ENCODE assay signal across 11 cellular contexts in the genomic region with DNA sequence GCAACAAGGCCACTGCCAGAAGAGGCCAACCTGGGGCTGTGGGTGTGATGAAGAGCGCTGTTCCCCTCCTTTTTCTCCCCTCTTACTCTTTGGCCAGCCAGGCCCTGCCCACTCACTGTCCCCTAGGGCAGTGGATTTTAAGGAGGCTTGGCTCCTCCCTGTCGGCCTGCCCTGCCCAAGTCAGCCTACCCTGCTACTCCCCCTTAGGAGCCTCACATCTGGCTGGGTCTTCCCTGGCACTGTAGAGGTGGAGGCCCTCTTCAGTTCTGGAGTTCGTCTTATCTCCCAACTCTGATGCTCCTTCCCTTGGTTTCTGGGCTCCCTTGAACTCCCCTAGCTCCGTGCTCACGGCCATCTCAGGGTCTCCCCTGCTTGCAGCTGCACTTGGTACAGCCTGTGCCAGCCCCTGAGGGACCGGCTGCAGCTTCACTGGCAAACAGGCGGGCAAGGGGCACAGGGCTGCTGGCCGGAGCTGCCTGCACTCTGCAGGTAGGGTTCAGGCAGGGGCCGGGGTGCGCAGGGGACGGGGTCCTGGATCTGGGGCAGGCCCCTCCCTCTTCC. TPM values are rescaled to one million over a fixed set of nuclear protein-coding genes. Genes with fewer than 3 reads are reported as not detected.
A peak's percentile ranks its signal among the peaks of the same experiment; 100 is the strongest.
DNase-seq lines count a peak whose midpoint lies in the region; ATAC-seq and TF ChIP-seq lines count a peak whose summit lies in the region.
"Had no signal": no experiment of that assay in that cellular context is flagged by ENCODE, and none has a peak within 500 bp of the region (broad histone marks: within the 10 kb centered on the region; RNA-seq: fewer than 3 reads in every experiment).

No MANE protein-coding gene starts in this region.

- no peak overlapping the region for H3K4ac ChIP-seq in trophoblast cell (ENCODE audit: low read depth, low read length)

- no peak overlapping the region for H3K14ac ChIP-seq in trophoblast cell (ENCODE audit: low read length)

- no peaks in the 10 kb centered on the region for H3K27me3 Mint-ChIP-seq in activated naive CD8-positive, alpha-beta T cell treated with anti-CD3 and anti-CD28 coated beads, Interleukin-2, amount 50 U/mL, for 24 hours
- no peaks in the 10 kb centered on the region for H3K27me3 Mint-ChIP-seq in mesothelial cell of epicardium (ENCODE audit: low read depth)

- H3K9me2 ChIP-seq in PC-9 (ENCODE audit: insufficient read depth), result no peaks in the 10 kb centered on the region

- H4K91ac ChIP-seq in trophoblast cell (ENCODE audit: low read depth, low read length), result no peak overlapping the region

- WGBS in trophoblast cell (ENCODE audit: extremely low coverage, insufficient coverage, insufficient read length), result no CpG with 5 or more reads among the region's 11 CpGs

- no peak overlapping the region for H2BK120ac ChIP-seq in trophoblast cell (ENCODE audit: insufficient read depth, low read length, poor library complexity)

- no peak for DNase-seq in A673 (ENCODE audit: low spot score)
- peak; percentile 33 for DNase-seq in DND-41
- DNase-seq in activated naive CD8-positive, alpha-beta T cell treated with anti-CD3 and anti-CD28 coated beads, Interleukin-2, amount 50 U/mL, for 24 hours, result no peak
- no peak for DNase-seq in mesothelial cell of epicardium (ENCODE audit: low spot score in 2 of 2, unreplicated experiment in 2 of 2)
- DNase-seq in PC-9, result no peak
- DNase-seq in NCI-H774 (lab: John Stamatoyannopoulos, UW), result no peak
- no peak for DNase-seq in trophoblast cell
- DNase-seq in activated effector memory CD4-positive, alpha-beta T cell treated with anti-CD3 and anti-CD28 coated beads, Interleukin-2, amount 50 U/mL, for 16 hours, result no peak
- DNase-seq: left ventricle myocardium inferior, T-helper 9 cell had no signal

- H3K9ac ChIP-seq in DND-41 (ENCODE audit: low read depth, low read length) (no peak overlapping the region; the same call in 1 of the 2 replicates), trophoblast cell (ENCODE audit: low read length) (no peak overlapping the region)

- no peak overlapping the region for H3K23ac ChIP-seq in trophoblast cell (ENCODE audit: low read length)

- peak overlapping the region; percentile 61 for H3K27ac Mint-ChIP-seq in activated naive CD8-positive, alpha-beta T cell treated with anti-CD3 and anti-CD28 coated beads, Interleukin-2, amount 50 U/mL, for 24 hours
- peak overlapping the region; percentile 64 for H3K27ac Mint-ChIP-seq in mesothelial cell of epicardium

- no peak overlapping the region for H3K4me3 ChIP-seq in A673 (ENCODE audit: low read depth, low read length, poor library complexity, severe bottlenecking)
- no peak overlapping the region for H3K4me3 ChIP-seq in DND-41 (ENCODE audit: low read depth in 1 of 2, low read length in 2 of 2)
- no peak overlapping the region for H3K4me3 ChIP-seq in PC-9
- no peak overlapping the region for H3K4me3 ChIP-seq in trophoblast cell (ENCODE audit: low read depth, low read length)
- H3K4me3 ChIP-seq: cardiac muscle cell, left ventricle myocardium inferior had no signal

- H4K12ac ChIP-seq in trophoblast cell (ENCODE audit: low read depth, low read length), result no peak overlapping the region

- H3K79me2 ChIP-seq in DND-41 (ENCODE audit: insufficient read depth, low read length) (peaks cover 44% of the 10 kb centered on the region), PC-9 (ENCODE audit: low read depth) (peaks cover 60% of the 10 kb centered on the region), trophoblast cell (ENCODE audit: control insufficient read depth, insufficient read depth, low read length, poor library complexity) (peaks cover 9% of the 10 kb centered on the region)

- peaks cover 43% of the 10 kb centered on the region for H3K4me1 Mint-ChIP-seq in activated naive CD8-positive, alpha-beta T cell treated with anti-CD3 and anti-CD28 coated beads, Interleukin-2, amount 50 U/mL, for 24 hours
- H3K4me1 Mint-ChIP-seq in mesothelial cell of epicardium, result peaks cover 39% of the 10 kb centered on the region

- H3K27ac ChIP-seq in A673 (ENCODE audit: low read depth, low read length, poor library complexity, severe bottlenecking) (peak overlapping the region; percentile 92), DND-41 (ENCODE audit: low read length) (peak overlapping the region; percentile 10; the same call in 1 of the 2 replicates), PC-9 (no peak overlapping the region), trophoblast cell (ENCODE audit: low read depth, low read length) (no peak overlapping the region)
- H3K27ac ChIP-seq: cardiac muscle cell, left ventricle myocardium inferior had no signal

- ATAC-seq in DND-41 (ENCODE audit: insufficient read depth, low read depth), result no peak
- no peak for ATAC-seq in activated naive CD8-positive, alpha-beta T cell treated with anti-CD3 and anti-CD28 coated beads, Interleukin-2, amount 50 U/mL, for 24 hours

- peaks cover 21% of the 10 kb centered on the region; the same call in 1 of the 2 replicates for H3F3A ChIP-seq in PC-9 (ENCODE audit: insufficient read depth, low read depth)

- no peaks in the 10 kb centered on the region for H3K27me3 ChIP-seq in A673 (replicated peaks; ENCODE audit: insufficient read depth, low read depth, low read length, poor library complexity)
- no peaks in the 10 kb centered on the region for H3K27me3 ChIP-seq in DND-41 (ENCODE audit: insufficient read depth, low read length, poor library complexity)
- no peaks in the 10 kb centered on the region for H3K27me3 ChIP-seq in PC-9 (ENCODE audit: insufficient read depth, low read depth)
- H3K27me3 ChIP-seq in trophoblast cell (ENCODE audit: insufficient read depth, low read length), result no peaks in the 10 kb centered on the region
- H3K27me3 ChIP-seq: cardiac muscle cell had no signal

- no peak overlapping the region for H2AK5ac ChIP-seq in trophoblast cell (ENCODE audit: low read length)

- intact Hi-C loops in A673 (cut with micrococcal nuclease; ENCODE audit: unreplicated experiment) (loop anchor here (5.0 kb wide), 1 partner anchor 76 kb away; the partner anchor contains the start of gene GNAI3), PC-9 (cut with micrococcal nuclease; ENCODE audit: unreplicated experiment) (loop anchor here (5.0 kb wide), 1 partner anchor 76 kb away; the partner anchor contains the start of gene GNAI3)

- TF ChIP-seq CTCF in A673 (conservative IDR thresholded peaks at IDR 0.05; ENCODE audit: low read depth, low read length), result no peak
- no peak for TF ChIP-seq CTCF in DND-41 (IDR thresholded peaks at IDR 0.05; ENCODE audit: borderline replicate concordance, extremely low read depth, low read length, poor library complexity, severe bottlenecking)
- TF ChIP-seq CTCF in mesothelial cell of epicardium (IDR thresholded peaks at IDR 0.05; ENCODE audit: unreplicated experiment), result no peak
- TF ChIP-seq CTCF in PC-9 (conservative IDR thresholded peaks at IDR 0.05), result no peak

- no peaks in the 10 kb centered on the region for H3K9me3 ChIP-seq in A673 (ENCODE audit: low read depth, low read length, poor library complexity, severe bottlenecking)
- no peaks in the 10 kb centered on the region for H3K9me3 ChIP-seq in DND-41 (ENCODE audit: insufficient read depth, low read length, severe bottlenecking)
- no peaks in the 10 kb centered on the region for H3K9me3 ChIP-seq in PC-9 (ENCODE audit: insufficient read depth, low read depth)
- H3K9me3 ChIP-seq in trophoblast cell (ENCODE audit: insufficient read depth, low read depth, low read length), result no peaks in the 10 kb centered on the region
- H3K9me3 ChIP-seq: left ventricle myocardium inferior had no signal

- peaks cover 13% of the 10 kb centered on the region for H3K36me3 Mint-ChIP-seq in activated naive CD8-positive, alpha-beta T cell treated with anti-CD3 and anti-CD28 coated beads, Interleukin-2, amount 50 U/mL, for 24 hours (ENCODE audit: low read depth)
- H3K36me3 Mint-ChIP-seq in mesothelial cell of epicardium, result peaks cover 10% of the 10 kb centered on the region

- no peak overlapping the region for H2BK12ac ChIP-seq in trophoblast cell (ENCODE audit: low read length)

- POLR2A ChIA-PET in A673 (lab: Charles Lee; ENCODE audit: low non-redundant PET) (no interaction called here), PC-9 (lab: Charles Lee; ENCODE audit: unreplicated experiment) (no interaction called here)

- CTCF ChIA-PET in A673 (lab: Charles Lee) (no interaction called here), PC-9 (lab: Charles Lee) (no interaction called here)

- peaks cover 39% of the 10 kb centered on the region for H3K4me1 ChIP-seq in A673 (ENCODE audit: insufficient read depth, low read length, poor library complexity, severe bottlenecking)
- H3K4me1 ChIP-seq in DND-41 (ENCODE audit: insufficient read depth, low read length), result peaks cover 40% of the 10 kb centered on the region
- peaks cover 19% of the 10 kb centered on the region for H3K4me1 ChIP-seq in PC-9 (replicated peaks; ENCODE audit: insufficient read depth)
- H3K4me1 ChIP-seq in trophoblast cell (ENCODE audit: control insufficient read depth in 1 of 2, insufficient read depth in 2 of 2, low read length in 2 of 2), result peaks cover 0 to 6% of the 10 kb centered on the region in 2 experiments

- H3K79me1 ChIP-seq in trophoblast cell (ENCODE audit: low read length), result peaks cover 14% of the 10 kb centered on the region

- no peak overlapping the region for H3K4me2 ChIP-seq in DND-41 (ENCODE audit: insufficient read depth, low read length)
- no peak overlapping the region for H3K4me2 ChIP-seq in PC-9
- no peak overlapping the region for H3K4me2 ChIP-seq in trophoblast cell (ENCODE audit: low read length)

- H3K4me3 Mint-ChIP-seq in activated naive CD8-positive, alpha-beta T cell treated with anti-CD3 and anti-CD28 coated beads, Interleukin-2, amount 50 U/mL, for 24 hours, result peak overlapping the region; percentile 53
- H3K4me3 Mint-ChIP-seq in mesothelial cell of epicardium, result peak overlapping the region; percentile 31

- H3K18ac ChIP-seq in trophoblast cell (ENCODE audit: low read length), result no peak overlapping the region

- peaks cover 16% of the 10 kb centered on the region; the same call in 1 of the 2 replicates for H4K20me1 ChIP-seq in DND-41 (ENCODE audit: insufficient read depth, low read length)
- peaks cover 34% of the 10 kb centered on the region for H4K20me1 ChIP-seq in PC-9 (ENCODE audit: insufficient read depth)

- no peak overlapping the region for H2BK5ac ChIP-seq in trophoblast cell (ENCODE audit: low read depth, low read length, poor library complexity)

- H2AFZ ChIP-seq in DND-41 (ENCODE audit: low read depth, low read length), result no peak overlapping the region
- no peak overlapping the region for H2AFZ ChIP-seq in PC-9
- H2AFZ ChIP-seq in trophoblast cell (ENCODE audit: insufficient read depth, low read length, poor library complexity), result no peak overlapping the region

- no peak overlapping the region for H4K8ac ChIP-seq in trophoblast cell (ENCODE audit: low read depth, low read length)

- no peaks in the 10 kb centered on the region for H3K9me3 Mint-ChIP-seq in activated naive CD8-positive, alpha-beta T cell treated with anti-CD3 and anti-CD28 coated beads, Interleukin-2, amount 50 U/mL, for 24 hours
- H3K9me3 Mint-ChIP-seq in mesothelial cell of epicardium, result no peaks in the 10 kb centered on the region

- H3K36me3 ChIP-seq in A673 (ENCODE audit: insufficient read depth, low read length, poor library complexity, severe bottlenecking) (peaks cover 24% of the 10 kb centered on the region), DND-41 (ENCODE audit: insufficient read depth, low read length) (peaks cover 23% of the 10 kb centered on the region), PC-9 (ENCODE audit: low read depth) (peaks cover 19% of the 10 kb centered on the region; the same call in 1 of the 2 replicates), trophoblast cell (ENCODE audit: control insufficient read depth in 1 of 2, insufficient read depth in 2 of 2, low read length in 2 of 2) (peaks cover 29 to 30% of the 10 kb centered on the region in 2 experiments)
- H3K36me3 ChIP-seq: cardiac muscle cell had no signal

- BruUV-seq in A673 (replicated peaks; lab: Mats Ljungman, UMichigan), result no TSS peak
- no TSS peak for BruUV-seq in PC-9 (replicated peaks; lab: Mats Ljungman, UMichigan)

RNA-seq across cellular contexts. Expression of gene AMPD2, which starts 4.0 kb away (rescaled TPM):
- total RNA-seq in A673 (2021) (119 and 132 TPM in 2 replicates), mesothelial cell of epicardium (133 to 141 TPM (median 134 TPM) in 3 replicates), PC-9 (2021) (66.7 and 78.6 TPM in 2 replicates)
- polyA plus RNA-seq in trophoblast cell (2013), result 31.5 and 36.1 TPM in 2 replicates

RNA-seq across cellular contexts. Expression of gene GNAT2, which starts 4.3 kb away (rescaled TPM):
- total RNA-seq in A673 (2021) (not detected in 2 replicates), mesothelial cell of epicardium (0.36 TPM in 1 of 3 replicates, not detected in the others), PC-9 (2021) (0.52 and 0.63 TPM in 2 replicates)
- polyA plus RNA-seq in trophoblast cell (2013), result 0.04 TPM in 1 of 2 replicates, not detected in the other
- total RNA-seq: cardiac muscle cell, left ventricle myocardium inferior had no signal
- polyA plus RNA-seq: cardiac muscle cell had no signal

RNA-seq across cellular contexts. Expression of gene GSTM4, which starts 32.2 kb away (rescaled TPM):
- total RNA-seq in A673 (2021) (173 and 188 TPM in 2 replicates), mesothelial cell of epicardium (23.4 to 24.9 TPM (median 23.7 TPM) in 3 replicates), PC-9 (2021) (38.8 and 52.0 TPM in 2 replicates)
- 7.8 and 8.6 TPM in 2 replicates for polyA plus RNA-seq in trophoblast cell (2013)

RNA-seq across cellular contexts. Expression of gene GSTM2, which starts 44.2 kb away (rescaled TPM):
- total RNA-seq in A673 (2021) (47.3 and 62.2 TPM in 2 replicates), mesothelial cell of epicardium (169 to 186 TPM (median 177 TPM) in 3 replicates), PC-9 (2021) (9.3 and 10.2 TPM in 2 replicates)
- polyA plus RNA-seq in trophoblast cell (2013), result 7.6 and 7.7 TPM in 2 replicates

Comparison
In these comparisons a context has a peak if more than half of its experiments do, and no peak if none do; other contexts are left out.
1. H3K27ac ChIP-seq: peak in A673 (single experiment) and DND-41 (single experiment); none in PC-9 (single experiment) and trophoblast cell (single experiment).